ENCODE assay signal across 30 cellular contexts in genomic region chr16:58773870-58774269, GRCh38.
"Had no signal": no experiment of that assay in that cellular context is flagged by ENCODE, and none has a peak within 500 bp of the region (broad histone marks: within the 10 kb centered on the region; RNA-seq: fewer than 3 reads in every experiment).

No MANE protein-coding gene starts in this region.

- H3K36me3 ChIP-seq: ascending aorta, cardiac muscle cell had no signal

- ATAC-seq: activated CD8-positive, alpha-beta memory T cell treated with anti-CD3 and anti-CD28 coated beads, Interleukin-2, amount 10 ng/mL, durations not matched to agents 7 days and 5 days; activated CD8-positive, alpha-beta T cell treated with anti-CD3 and anti-CD28 coated beads, Interleukin-2, amount 10 ng/mL, durations not matched to agents 7 days and 5 days; activated naive CD8-positive, alpha-beta T cell treated with anti-CD3 and anti-CD28 coated beads, Interleukin-2, amount 50 U/mL, for 24 hours had no signal

- DNase-seq: activated B cell treated with CpG ODN at 0.5 μM for 24 hours; activated CD4-positive, alpha-beta memory T cell treated with anti-CD3 and anti-CD28 coated beads, Interleukin-2, amount 10 ng/mL, durations not matched to agents 7 days and 5 days; activated CD4-positive, alpha-beta T cell treated with anti-CD3 and anti-CD28 coated beads for 4 hours; activated CD4-positive, alpha-beta T cell treated with anti-CD3 and anti-CD28 coated beads, Interleukin-2, amount 10 ng/mL, durations not matched to agents 24 days and 14 days; activated CD4-positive, alpha-beta T cell treated with anti-CD3 and anti-CD28 coated beads, Interleukin-2, amount 50 U/mL, for 1 hour; activated CD4-positive, alpha-beta T cell treated with anti-CD3 and anti-CD28 coated beads, Interleukin-2, amount 50 U/mL, for 4 hours; activated CD4-positive, CD25-positive, alpha-beta regulatory T cell treated with anti-CD3 and anti-CD28 coated beads, Interleukin-2, amount 50 U/mL, for 72 hours; activated CD8-positive, alpha-beta memory T cell treated with anti-CD3 and anti-CD28 coated beads for 24 hours; activated CD8-positive, alpha-beta memory T cell treated with anti-CD3 and anti-CD28 coated beads, Interleukin-2, amount 10 ng/mL, durations not matched to agents 7 days and 5 days; activated CD8-positive, alpha-beta memory T cell treated with anti-CD3 and anti-CD28 coated beads, Interleukin-2, amount 50 U/mL, for 48 hours; activated CD8-positive, alpha-beta T cell treated with anti-CD3 and anti-CD28 coated beads, Interleukin-2, amount 10 ng/mL, durations not matched to agents 7 days and 5 days; activated effector memory CD4-positive, alpha-beta T cell treated with Interleukin-2 at 50 U/mL for 16 hours; activated gamma-delta T cell; activated naive CD4-positive, alpha-beta T cell treated with anti-CD3 and anti-CD28 coated beads, Interleukin-2, amount 10 ng/mL, durations not matched to agents 7 days and 5 days; activated naive CD4-positive, alpha-beta T cell treated with Interleukin-2 at 50 U/mL for 16 hours; activated naive CD8-positive, alpha-beta T cell treated with anti-CD3 and anti-CD28 coated beads, Interleukin-2, amount 10 ng/mL, durations not matched to agents 7 days and 5 days; activated naive CD8-positive, alpha-beta T cell treated with anti-CD3 and anti-CD28 coated beads, Interleukin-2, amount 50 U/mL, for 24 hours; activated T-cell treated with anti-CD3 and anti-CD28 coated beads, Interleukin-2, amount 50 U/mL, for 24 hours; activated T-cell treated with anti-CD3 and anti-CD28 coated beads, Interleukin-2, amount 50 U/mL, for 48 hours; amygdala; anterior cingulate cortex; central memory CD4-positive, alpha-beta T cell; T-helper 1 cell; T-helper 2 cell; T-helper 9 cell had no signal

- H3K9me3 ChIP-seq: ascending aorta had no signal

- H3K27me3 ChIP-seq: ascending aorta, cardiac muscle cell had no signal

- FAIRE-seq: bronchial epithelial cell, TTC549 had no signal

- H3K4me3 ChIP-seq: ascending aorta, cardiac muscle cell had no signal

- H3K27ac ChIP-seq: ascending aorta, cardiac muscle cell, VCaP had no signal

- H3K4me1 ChIP-seq: ascending aorta had no signal
